8 cellular contexts compared by ENCODE assay signal in genomic region chr19:39845621-39846175, GRCh38. TPM values are rescaled to one million over a fixed set of nuclear protein-coding genes. Genes with fewer than 3 reads are reported as not detected.
DNase-seq lines count a peak whose midpoint lies in the region; ATAC-seq and TF ChIP-seq lines count a peak whose summit lies in the region.

No MANE protein-coding gene starts in this region.

- H3K4me1 Mint-ChIP-seq in H9 (peaks cover 47 to 49% of the 10 kb centered on the region in 2 experiments), memory B cell (peaks cover 42% of the 10 kb centered on the region)

- CTCF ChIA-PET in BJ (lab: Yijun Ruan, JAX) (interaction anchor here (0.7 to 7.8 kb wide), 9 partner anchors 9 to 1135 kb away, joined by 3 to 104 read pairs (median 8); partner anchors contain the start of gene DYRK1B), PC-3 (lab: Charles Lee) (interaction anchor here (0.7 to 1.2 kb wide), 2 partner anchors 12 to 125 kb away, joined by 3 to 4 read pairs; partner anchors contain the start of genes DYRK1B and PSMC4)

- no peak overlapping the region for H2AK5ac ChIP-seq in H9 (ENCODE audit: insufficient read length, low read length)

- no peak overlapping the region for H2BK12ac ChIP-seq in H9 (ENCODE audit: insufficient read length, low read depth, low read length)

- DNase-seq in BJ (ENCODE audit: low read depth) (no peak), H9 (no peak), PC-3 (no peak), dedifferentiated amniotic fluid mesenchymal stem cell (ENCODE audit: extremely low spot score) (peak; percentile 16), memory B cell (ENCODE audit: low spot score in 2 of 2) (no peak), NCI-H128 (lab: John Stamatoyannopoulos, UW; ENCODE audit: unreplicated experiment) (no peak), cerebellum (ENCODE audit: low spot score) (no peak)

- H3K27ac ChIP-seq in H9 (ENCODE audit: insufficient read length, low read depth, low read length), result no peak overlapping the region
- H3K27ac ChIP-seq in PC-3 (ENCODE audit: low read length), result peak overlapping the region; percentile 45
- H3K27ac ChIP-seq in urinary bladder (ENCODE audit: low read depth), result no peak overlapping the region

- no peak overlapping the region for H4K5ac ChIP-seq in H9 (ENCODE audit: insufficient read length, low read depth, low read length)

- no peak overlapping the region for H2BK20ac ChIP-seq in H9 (ENCODE audit: low read depth, low read length, poor library complexity, severe bottlenecking)

- H3K79me2 ChIP-seq in H9 (ENCODE audit: insufficient read depth, low read length) (peaks cover 44% of the 10 kb centered on the region), PC-3 (ENCODE audit: low read length) (peaks cover 56% of the 10 kb centered on the region)

- H3K4me2 ChIP-seq in H9 (ENCODE audit: insufficient read depth, insufficient read length, low read length), result peak overlapping the region; percentile 82
- H3K4me2 ChIP-seq in PC-3 (ENCODE audit: low read length), result peak overlapping the region; percentile 97

- H3K27me3 Mint-ChIP-seq in H9 (ENCODE audit: low read depth) (peaks cover 5% of the 10 kb centered on the region; the same call in 1 of the 2 replicates), memory B cell (no peaks in the 10 kb centered on the region)

- no peak overlapping the region for H2BK15ac ChIP-seq in H9 (ENCODE audit: low read depth, low read length)

- H3K36me3 ChIP-seq in BJ (ENCODE audit: control insufficient read depth, insufficient read depth, low read length) (no peaks in the 10 kb centered on the region), PC-3 (ENCODE audit: low read depth, low read length) (0 out of 2 replicates have a peak, but pooled peaks cover 2% of the 10 kb centered on the region), urinary bladder (ENCODE audit: insufficient read depth) (no peaks in the 10 kb centered on the region)

- H3K4me1 ChIP-seq in H9 (ENCODE audit: insufficient read depth, low read length) (peaks cover 7% of the 10 kb centered on the region), PC-3 (ENCODE audit: insufficient read depth, low read length) (peaks cover 35% of the 10 kb centered on the region), urinary bladder (ENCODE audit: insufficient read depth) (no peaks in the 10 kb centered on the region)

- peak overlapping the region; percentile 80 to 98 (median 97); a peak in 6 of 7 replicates for H3K27ac Mint-ChIP-seq in H9
- peak overlapping the region; percentile 90 for H3K27ac Mint-ChIP-seq in memory B cell

- POLR2A ChIA-PET in BJ (lab: Charles Lee), result interaction anchor here (1.0 kb wide), 1 partner anchor 12 kb away, joined by 11 read pairs; the partner anchor contains the start of gene DYRK1B
- POLR2A ChIA-PET in PC-3 (lab: Charles Lee; ENCODE audit: unreplicated experiment), result no interaction called here

- H3K36me3 Mint-ChIP-seq in H9 (ENCODE audit: insufficient read depth in 1 of 3, low read depth in 3 of 3), result peaks cover under 1 to 10% (median 8%) of the 10 kb centered on the region in 3 experiments; a peak in 5 of 7 replicates
- H3K36me3 Mint-ChIP-seq in memory B cell, result no peaks in the 10 kb centered on the region

- H2AFZ ChIP-seq in H9 (ENCODE audit: low read length) (no peak overlapping the region), PC-3 (ENCODE audit: low read length) (peak overlapping the region; percentile 64)

- H3K14ac ChIP-seq in H9 (ENCODE audit: insufficient read depth, low read length), result peak overlapping the region; percentile 78

- H4K20me1 ChIP-seq in H9 (ENCODE audit: control insufficient read depth, insufficient read depth, insufficient read length) (no peaks in the 10 kb centered on the region), PC-3 (ENCODE audit: low read length) (peaks cover 41% of the 10 kb centered on the region)

- H2BK5ac ChIP-seq in H9 (ENCODE audit: insufficient read length, low read length), result peak overlapping the region; percentile 36

- H3K4me3 ChIP-seq in BJ (ENCODE audit: low read depth, low read length), result peak overlapping the region; percentile 67
- peak overlapping the region; percentile 99 for H3K4me3 ChIP-seq in PC-3 (ENCODE audit: low read length)
- peak overlapping the region; percentile 74 for H3K4me3 ChIP-seq in urinary bladder (ENCODE audit: low read depth, low read length)

- H3K56ac ChIP-seq in H9 (ENCODE audit: insufficient read length, low read depth, low read length), result no peak overlapping the region

- TF ChIP-seq CTCF in BJ (IDR thresholded peaks at IDR 0.05; ENCODE audit: insufficient read depth, low read depth, low read length), result peak; percentile 30; the same call in 1 of the 2 replicates
- no peak for TF ChIP-seq CTCF in H9 (conservative IDR thresholded peaks at IDR 0.05)
- TF ChIP-seq CTCF in PC-3 (conservative IDR thresholded peaks at IDR 0.05; ENCODE audit: low read depth, low read length), result no peak; the same call in 1 of the 2 replicates

- no CpG with 5 or more reads among the region's 26 CpGs for WGBS in H9 (ENCODE audit: extremely low coverage, insufficient read length, low lambda C conversion rate)
- under 1% methylated on average over 26 of the region's 26 CpGs for WGBS in urinary bladder

- H3K9me3 Mint-ChIP-seq in H9, result no peaks in the 10 kb centered on the region
- no peaks in the 10 kb centered on the region for H3K9me3 Mint-ChIP-seq in memory B cell

- H3K79me1 ChIP-seq in H9 (ENCODE audit: insufficient read depth, low read depth, low read length, poor library complexity, severe bottlenecking), result peaks cover 6% of the 10 kb centered on the region

- ATAC-seq in PC-3, result peak; percentile 47
- no peak for ATAC-seq in memory B cell (ENCODE audit: low read depth)

- intact Hi-C loops in PC-3 (cut with micrococcal nuclease), result loop anchor here (2.0 kb wide), 2 partner anchors 53 to 81 kb away; no protein-coding TSS in a partner anchor

- H3F3A ChIP-seq in PC-3 (ENCODE audit: low read length, unreplicated experiment), result no peaks in the 10 kb centered on the region

- H3K9ac ChIP-seq in H9 (ENCODE audit: extremely low read depth, insufficient read length, low read length) (peak overlapping the region; percentile 81), PC-3 (ENCODE audit: low read length) (peak overlapping the region; percentile 99)

- H3K23ac ChIP-seq in H9 (ENCODE audit: insufficient read length, low read depth, low read length), result no peak overlapping the region

- H3K23me2 ChIP-seq in H9 (ENCODE audit: insufficient read length, low read depth, low read length, poor library complexity, severe bottlenecking), result peaks cover 14% of the 10 kb centered on the region

- H3K9me3 ChIP-seq in H9 (ENCODE audit: control insufficient read depth, low read depth, low read length) (no peaks in the 10 kb centered on the region), PC-3 (ENCODE audit: low read length) (no peaks in the 10 kb centered on the region)

- no peak overlapping the region for H3K4ac ChIP-seq in H9 (ENCODE audit: low read depth, low read length)

- no peaks in the 10 kb centered on the region for H3K27me3 ChIP-seq in BJ (ENCODE audit: control insufficient read depth, insufficient read depth, low read length)
- H3K27me3 ChIP-seq in H9 (ENCODE audit: insufficient read depth, low read length), result no peaks in the 10 kb centered on the region
- no peaks in the 10 kb centered on the region for H3K27me3 ChIP-seq in PC-3 (ENCODE audit: low read length)

- H3K9me2 ChIP-seq in PC-3 (replicated peaks; ENCODE audit: low read length), result no peaks in the 10 kb centered on the region

- H3T11ph ChIP-seq in H9 (ENCODE audit: low read length), result no peak overlapping the region

- no peak overlapping the region for H3K18ac ChIP-seq in H9 (ENCODE audit: insufficient read length, low read depth, low read length)

- BruUV-seq in PC-3 (replicated peaks; lab: Mats Ljungman, UMichigan), result TSS peak; percentile 72

- H4K91ac ChIP-seq in H9 (ENCODE audit: insufficient read length, low read depth, low read length), result no peak overlapping the region

- H4K8ac ChIP-seq in H9 (replicated peaks; ENCODE audit: insufficient read length, low read depth, low read length), result no peak overlapping the region

- H3K4me3 Mint-ChIP-seq in H9, result peak overlapping the region; percentile 98 to 99
- H3K4me3 Mint-ChIP-seq in memory B cell, result peak overlapping the region; percentile 94

- H2BK120ac ChIP-seq in H9 (ENCODE audit: low read depth, low read length, poor library complexity, severe bottlenecking), result no peak overlapping the region

RNA-seq across cellular contexts. Expression of gene FBL, which starts 0.5 kb away (rescaled TPM):
- polyA plus RNA-seq in BJ (2011; rRNA removed), result 228 and 372 TPM in 2 replicates
- 129 and 226 TPM in 2 replicates for polyA minus RNA-seq in BJ (2011; rRNA and poly(A)+ RNA removed)
- total RNA-seq in H9 (2021), result 621 and 625 TPM in 2 replicates
- total RNA-seq in PC-3 (2014; rRNA removed), result 186 and 270 TPM in 2 replicates
- total RNA-seq in urinary bladder, result 146 TPM
- 281 TPM for polyA plus RNA-seq in urinary bladder
- 96.6 TPM for total RNA-seq in cerebellum

RNA-seq across cellular contexts. Expression of gene DYRK1B, which starts 11.7 kb away (rescaled TPM):
- polyA plus RNA-seq in BJ (2011; rRNA removed), result 6.6 and 8.4 TPM in 2 replicates
- 15.1 and 17.1 TPM in 2 replicates for polyA minus RNA-seq in BJ (2011; rRNA and poly(A)+ RNA removed)
- 13.6 and 14.3 TPM in 2 replicates for total RNA-seq in H9 (2021)
- total RNA-seq in PC-3 (2014; rRNA removed), result 2.4 and 2.8 TPM in 2 replicates
- total RNA-seq in urinary bladder, result 12.6 TPM
- 17.2 TPM for polyA plus RNA-seq in urinary bladder
- total RNA-seq in cerebellum, result 20.1 TPM
